ENCODE assay signal across 8 cellular contexts in the genomic region with DNA sequence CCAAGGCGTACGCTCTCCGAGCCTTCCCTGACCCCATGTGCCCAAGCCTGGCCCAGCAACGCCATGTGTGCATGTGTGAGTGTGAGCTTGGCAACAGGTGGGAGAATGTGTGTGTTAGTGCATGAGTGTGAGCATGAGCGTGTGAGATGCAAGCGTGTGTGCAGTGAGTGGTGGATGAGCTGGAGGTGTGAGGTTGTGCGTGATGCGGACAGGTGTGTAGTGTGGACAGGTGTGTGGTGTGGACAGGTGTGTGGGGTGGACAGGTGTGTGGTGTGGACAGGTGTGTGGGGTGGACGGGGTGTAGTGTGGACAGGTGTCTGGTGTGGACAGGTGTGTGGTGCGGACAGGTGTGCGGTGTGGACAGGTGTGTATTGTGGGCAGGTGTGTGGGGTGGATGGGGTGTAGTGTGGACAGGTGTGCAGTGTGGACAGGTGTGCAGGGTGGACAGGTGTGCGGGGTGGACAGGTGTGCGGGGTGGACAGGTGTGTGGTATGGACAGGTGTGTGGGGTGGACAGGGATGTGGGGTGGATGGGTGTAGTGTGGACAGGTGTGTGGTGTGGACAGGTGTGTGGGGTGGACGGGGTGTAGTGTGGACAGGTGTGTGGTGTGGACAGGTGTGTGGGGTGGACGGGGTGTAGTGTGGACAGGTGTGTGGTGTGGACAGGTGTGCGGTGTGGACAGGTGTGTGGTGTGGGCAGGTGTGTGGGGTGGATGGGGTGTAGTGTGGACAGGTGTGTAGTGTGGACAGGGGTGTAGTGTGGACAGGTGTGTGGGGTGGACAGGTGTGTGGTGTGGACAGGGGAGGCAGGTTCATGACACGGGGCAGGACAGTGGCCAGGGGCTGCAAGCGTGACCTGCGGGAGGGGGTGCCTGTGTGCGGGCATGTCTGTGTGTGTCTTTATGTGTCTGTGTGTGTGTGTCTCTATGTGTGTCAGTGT. TPM values are rescaled to one million over a fixed set of nuclear protein-coding genes. Genes with fewer than 3 reads are reported as not detected.
A peak's percentile ranks its signal among the peaks of the same experiment; 100 is the strongest.
DNase-seq lines count a peak whose midpoint lies in the region; ATAC-seq, FAIRE-seq and TF ChIP-seq lines count a peak whose summit lies in the region.
"Not testable (repeated sequence)": the region's sequence is repeated elsewhere in the genome, so short reads cannot be mapped to it uniquely, and the experiment has no call there.

No MANE protein-coding gene starts in this region.

- H3K4me1 ChIP-seq in DOHH2 (ENCODE audit: control insufficient read depth, low read length) (peaks cover 94% of the 10 kb centered on the region), MM.1S (ENCODE audit: low read length) (peaks cover 46% of the 10 kb centered on the region)
- H3K4me1 ChIP-seq in Peyer's patch: not testable (repeated sequence)

- peak overlapping the region; percentile 48 for H3K4me2 ChIP-seq in DOHH2 (ENCODE audit: low read length)
- not testable (repeated sequence) for H3K4me2 ChIP-seq in MM.1S (ENCODE audit: low read depth, low read length)

- H3K36me3 Mint-ChIP-seq in activated naive CD4-positive, alpha-beta T cell treated with anti-CD3 and anti-CD28 coated beads, Interleukin-2, amount 50 U/mL, for 72 hours; stimulated activated naive CD8-positive, alpha-beta T cell treated with anti-CD3 and anti-CD28 coated beads, Interleukin-15, Interleukin-2, amounts not matched to agents 100 ng/mL and 50 ng/mL, for 24 hours (ENCODE audit: low read depth): not testable (repeated sequence)
- peaks cover 15% of the 10 kb centered on the region for H3K36me3 Mint-ChIP-seq in glutamatergic neuron (ENCODE audit: unreplicated experiment)
- H3K36me3 Mint-ChIP-seq in naive B cell: peaks cover 0 to 21% of the 10 kb centered on the region in 2 donors

- not testable (repeated sequence) for TF ChIP-seq POLR2A in Peyer's patch (IDR thresholded peaks at IDR 0.05)

- peak; percentile 3 to 4 for ATAC-seq in activated naive CD4-positive, alpha-beta T cell treated with anti-CD3 and anti-CD28 coated beads, Interleukin-2, amount 50 U/mL, for 72 hours
- ATAC-seq in naive B cell (ENCODE audit: low read depth in 2 of 2): not testable (repeated sequence)

- not testable (repeated sequence) for DNase-seq in GM19239 (ENCODE audit: insufficient read length, low spot score); MM.1S; Peyer's patch; activated naive CD4-positive, alpha-beta T cell treated with anti-CD3 and anti-CD28 coated beads, Interleukin-2, amount 50 U/mL, for 72 hours (ENCODE audit: low spot score in 2 of 2); glutamatergic neuron; naive B cell

- H2AFZ ChIP-seq in MM.1S (ENCODE audit: low read length): not testable (repeated sequence)

- TF ChIP-seq CTCF in DOHH2 (IDR thresholded peaks at IDR 0.05; ENCODE audit: low read depth, low read length, poor library complexity, severe bottlenecking); MM.1S (IDR thresholded peaks at IDR 0.05; ENCODE audit: low read length); Peyer's patch (IDR thresholded peaks at IDR 0.05); glutamatergic neuron (IDR thresholded peaks at IDR 0.05; ENCODE audit: partially characterized antibody, unreplicated experiment): not testable (repeated sequence)

- peak; percentile 74 for FAIRE-seq in GM19239 (lab: Jason Lieb, UNC)

- not testable (repeated sequence) for H4K20me1 ChIP-seq in DOHH2 (ENCODE audit: control insufficient read depth, insufficient read depth, low read depth, low read length); MM.1S (ENCODE audit: insufficient read depth, low read length)

- not testable (repeated sequence) for H3K27me3 ChIP-seq in DOHH2 (ENCODE audit: control insufficient read depth, low read length); MM.1S (replicated peaks; ENCODE audit: insufficient read depth, low read length); Peyer's patch

- peaks cover 23% of the 10 kb centered on the region for H3K36me3 ChIP-seq in DOHH2 (ENCODE audit: control insufficient read depth, low read length)
- H3K36me3 ChIP-seq in MM.1S (replicated peaks; ENCODE audit: insufficient read depth, low read length); Peyer's patch: not testable (repeated sequence)

- H3K27ac ChIP-seq in DOHH2 (ENCODE audit: low read depth, low read length): peak overlapping the region; percentile 93
- H3K27ac ChIP-seq in MM.1S (ENCODE audit: low read length): peak overlapping the region; percentile 77
- peak overlapping the region in 3 of 4 donors; percentile 9 to 81 (median 53) for H3K27ac ChIP-seq in Peyer's patch

- H3K4me1 Mint-ChIP-seq in glutamatergic neuron (ENCODE audit: low read depth, unreplicated experiment): not testable (repeated sequence)
- H3K4me1 Mint-ChIP-seq in naive B cell: peaks cover 62 to 71% (median 68%) of the 10 kb centered on the region in 3 donors
- peaks cover 12% of the 10 kb centered on the region for H3K4me1 Mint-ChIP-seq in stimulated activated naive CD8-positive, alpha-beta T cell treated with anti-CD3 and anti-CD28 coated beads, Interleukin-15, Interleukin-2, amounts not matched to agents 100 ng/mL and 50 ng/mL, for 24 hours (ENCODE audit: low read depth)

- peak overlapping the region; percentile 35; the same call in 1 of the 2 replicates for H3K4me3 ChIP-seq in DOHH2 (ENCODE audit: low read length)
- not testable (repeated sequence) for H3K4me3 ChIP-seq in MM.1S (ENCODE audit: low read length); Peyer's patch

- H3K9me3 ChIP-seq in DOHH2 (ENCODE audit: control insufficient read depth, insufficient read depth, low read length); MM.1S (replicated peaks; ENCODE audit: insufficient read depth, low read length); Peyer's patch: not testable (repeated sequence)

- H3K27ac Mint-ChIP-seq in activated naive CD4-positive, alpha-beta T cell treated with anti-CD3 and anti-CD28 coated beads, Interleukin-2, amount 50 U/mL, for 72 hours: peak overlapping the region in 1 of 2 donors; percentile 2
- H3K27ac Mint-ChIP-seq in glutamatergic neuron (ENCODE audit: unreplicated experiment) (peak overlapping the region; percentile 49), naive B cell (peak overlapping the region; percentile 91 to 97 (median 96))
- peak overlapping the region; percentile 16 for H3K27ac Mint-ChIP-seq in stimulated activated naive CD8-positive, alpha-beta T cell treated with anti-CD3 and anti-CD28 coated beads, Interleukin-15, Interleukin-2, amounts not matched to agents 100 ng/mL and 50 ng/mL, for 24 hours

- 0 out of 2 replicates have a peak overlapping the region, but pooled peaks have one; percentile 21 for H3K9ac ChIP-seq in MM.1S (ENCODE audit: low read length)

- H3K4me3 Mint-ChIP-seq in glutamatergic neuron (ENCODE audit: unreplicated experiment); stimulated activated naive CD8-positive, alpha-beta T cell treated with anti-CD3 and anti-CD28 coated beads, Interleukin-15, Interleukin-2, amounts not matched to agents 100 ng/mL and 50 ng/mL, for 24 hours: not testable (repeated sequence)
- H3K4me3 Mint-ChIP-seq in naive B cell: peak overlapping the region in 7 of 8 donors; percentile 15 to 75 (median 57)

- peaks cover 21% of the 10 kb centered on the region for H3F3A ChIP-seq in DOHH2 (ENCODE audit: control insufficient read depth, insufficient read depth)
- not testable (repeated sequence) for H3F3A ChIP-seq in MM.1S (ENCODE audit: insufficient read depth, low read length)

- peaks cover 8 to 37% of the 10 kb centered on the region in 2 donors for H3K9me3 Mint-ChIP-seq in activated naive CD4-positive, alpha-beta T cell treated with anti-CD3 and anti-CD28 coated beads, Interleukin-2, amount 50 U/mL, for 72 hours
- H3K9me3 Mint-ChIP-seq in glutamatergic neuron (ENCODE audit: unreplicated experiment) (peaks cover 28% of the 10 kb centered on the region), naive B cell (peaks cover 0 to 32% (median 0%) of the 10 kb centered on the region in 7 donors)
- H3K9me3 Mint-ChIP-seq in stimulated activated naive CD8-positive, alpha-beta T cell treated with anti-CD3 and anti-CD28 coated beads, Interleukin-15, Interleukin-2, amounts not matched to agents 100 ng/mL and 50 ng/mL, for 24 hours: peaks cover 14% of the 10 kb centered on the region

- peaks cover 24% of the 10 kb centered on the region for H3K27me3 Mint-ChIP-seq in glutamatergic neuron (ENCODE audit: unreplicated experiment)
- H3K27me3 Mint-ChIP-seq in naive B cell; stimulated activated naive CD8-positive, alpha-beta T cell treated with anti-CD3 and anti-CD28 coated beads, Interleukin-15, Interleukin-2, amounts not matched to agents 100 ng/mL and 50 ng/mL, for 24 hours: not testable (repeated sequence)

- not testable (repeated sequence) for H3K9me2 ChIP-seq in DOHH2 (replicated peaks; ENCODE audit: control insufficient read depth, low read length); MM.1S (replicated peaks; ENCODE audit: insufficient read depth, low read length)

- H3K79me2 ChIP-seq in DOHH2 (ENCODE audit: control insufficient read depth, low read length): peaks cover 54% of the 10 kb centered on the region
- peaks cover 32% of the 10 kb centered on the region for H3K79me2 ChIP-seq in MM.1S (ENCODE audit: low read length)

RNA-seq across cellular contexts. Expression of gene TMEM121, which starts 41.1 kb away (rescaled TPM):
- total RNA-seq in Peyer's patch: 1 to 10 TPM in 2 of 4 donors, under 1 TPM in 1, not detected in 1; 0.94 to 2.5 (median 1.1) TPM
- 10 to 100 TPM in 1 of 2 donors, 1 to 10 TPM in 1; 2.2 to 10.2 TPM for total RNA-seq in activated naive CD4-positive, alpha-beta T cell treated with anti-CD3 and anti-CD28 coated beads, Interleukin-2, amount 50 U/mL, for 72 hours
- 2.7 TPM for total RNA-seq in glutamatergic neuron (ENCODE audit: unreplicated experiment)
- 1 to 10 TPM; 1.4 to 3.3 (median 1.9) TPM for polyA plus RNA-seq in naive B cell (ENCODE audit: low read depth in 6 of 6)
